ENCODE assay signal across 10 cellular contexts in genomic region chr3:15861163-15861562, GRCh38.
DNase-seq lines count a peak whose midpoint lies in the region; ATAC-seq and TF ChIP-seq lines count a peak whose summit lies in the region.
"Had no signal": no experiment of that assay in that cellular context is flagged by ENCODE, and none has a peak within 500 bp of the region (broad histone marks: within the 10 kb centered on the region; RNA-seq: fewer than 3 reads in every experiment).

No MANE protein-coding gene starts in this region.

- TF ChIP-seq CTCF in Peyer's patch (IDR thresholded peaks at IDR 0.05) = no peak

- no peak overlapping the region for H3K27ac ChIP-seq in CD4-positive, alpha-beta memory T cell (ENCODE audit: low read depth, low read length)
- H3K27ac ChIP-seq in HUES48 (ENCODE audit: low read depth, low read length) = no peak overlapping the region
- H3K27ac ChIP-seq in Peyer's patch = no peak overlapping the region

- CTCF ChIA-PET in CD4-positive, alpha-beta memory T cell (lab: Charles Lee; ENCODE audit: partially characterized antibody) = no interaction called here

- H3K9me3 ChIP-seq in CD4-positive, alpha-beta memory T cell (ENCODE audit: control insufficient read depth in 1 of 2, low read length in 2 of 2) = no peaks in the 10 kb centered on the region
- 0 out of 2 replicates have a peak, but pooled peaks cover 6% of the 10 kb centered on the region for H3K9me3 ChIP-seq in HUES48 (ENCODE audit: control insufficient read depth, insufficient read depth, low read length)
- H3K9me3 ChIP-seq in Peyer's patch = no peaks in the 10 kb centered on the region

- H3K9ac ChIP-seq in HUES48 (ENCODE audit: low read depth, low read length) = no peak overlapping the region

- no peak for DNase-seq in CD4-positive, alpha-beta memory T cell
- DNase-seq in left kidney (ENCODE audit: low read depth, low spot score) (peak; percentile 1), NCI-H524 (lab: John Stamatoyannopoulos, UW) (no peak), Peyer's patch (no peak), islet precursor cell (no peak)
- DNase-seq: NCI-H774 had no signal

- no peak overlapping the region for H3K4me3 ChIP-seq in CD4-positive, alpha-beta memory T cell (ENCODE audit: low read length in 2 of 2)
- H3K4me3 ChIP-seq in HUES48 (ENCODE audit: low read depth, low read length) (peak overlapping the region; percentile 83; the same call in 1 of the 2 replicates), Peyer's patch (no peak overlapping the region)

- no peaks in the 10 kb centered on the region for H3K27me3 Mint-ChIP-seq in CD4-positive, alpha-beta memory T cell
- H3K27me3 Mint-ChIP-seq in activated T-helper 17 cell treated with anti-CD3 and anti-CD28 coated beads, Interleukin-2, amount 50 U/mL, for 72 hours = no peaks in the 10 kb centered on the region

- peaks cover 9 to 41% (median 23%) of the 10 kb centered on the region in 4 donors for H3K4me1 Mint-ChIP-seq in CD4-positive, alpha-beta memory T cell
- peaks cover 5% of the 10 kb centered on the region for H3K4me1 Mint-ChIP-seq in activated T-helper 17 cell treated with anti-CD3 and anti-CD28 coated beads, Interleukin-2, amount 50 U/mL, for 72 hours

- no peak for TF ChIP-seq POLR2A in Peyer's patch (IDR thresholded peaks at IDR 0.05)

- no peaks in the 10 kb centered on the region for H3K27me3 ChIP-seq in CD4-positive, alpha-beta memory T cell (ENCODE audit: insufficient read depth, low read length)
- H3K27me3 ChIP-seq in HUES48 (ENCODE audit: control insufficient read depth, insufficient read depth, low read length) = no peaks in the 10 kb centered on the region
- H3K27me3 ChIP-seq in Peyer's patch = no peaks in the 10 kb centered on the region

- peak overlapping the region; percentile 86 to 97 (median 88) for H3K4me3 Mint-ChIP-seq in CD4-positive, alpha-beta memory T cell
- peak overlapping the region; percentile 91 for H3K4me3 Mint-ChIP-seq in activated T-helper 17 cell treated with anti-CD3 and anti-CD28 coated beads, Interleukin-2, amount 50 U/mL, for 72 hours

- POLR2A ChIA-PET in CD4-positive, alpha-beta memory T cell (lab: Charles Lee; ENCODE audit: partially characterized antibody) = no interaction called here

- no peaks in the 10 kb centered on the region for H3K36me3 ChIP-seq in CD4-positive, alpha-beta memory T cell (ENCODE audit: insufficient read depth, low read length)
- H3K36me3 ChIP-seq in HUES48 (ENCODE audit: control insufficient read depth, insufficient read depth, low read length) (no peaks in the 10 kb centered on the region), Peyer's patch (no peaks in the 10 kb centered on the region)

- peaks cover 0 to 3% (median 0%) of the 10 kb centered on the region in 8 donors for H3K9me3 Mint-ChIP-seq in CD4-positive, alpha-beta memory T cell
- no peaks in the 10 kb centered on the region for H3K9me3 Mint-ChIP-seq in activated T-helper 17 cell treated with anti-CD3 and anti-CD28 coated beads, Interleukin-2, amount 50 U/mL, for 72 hours
- H3K9me3 Mint-ChIP-seq: dendritic cell treated with granulocyte-macrophage colony-stimulating factor and Interleukin-4, amounts not matched to agents 40 ng/mL and 50 ng/mL, for 4 days had no signal

- ATAC-seq in activated T-helper 17 cell treated with anti-CD3 and anti-CD28 coated beads, Interleukin-2, amount 50 U/mL, for 72 hours (replicated peaks) = no peak
- no peak for ATAC-seq in HG02571 (IDR thresholded peaks at IDR 0.05; ENCODE audit: unreplicated experiment)

- peaks cover 4 to 6% of the 10 kb centered on the region in 2 donors for H3K36me3 Mint-ChIP-seq in CD4-positive, alpha-beta memory T cell
- peaks cover 4% of the 10 kb centered on the region for H3K36me3 Mint-ChIP-seq in activated T-helper 17 cell treated with anti-CD3 and anti-CD28 coated beads, Interleukin-2, amount 50 U/mL, for 72 hours (ENCODE audit: low read depth)

- intact Hi-C loops in CD4-positive, alpha-beta memory T cell (cut with micrococcal nuclease) = no loop called here

- peaks cover 20% of the 10 kb centered on the region for H3K4me1 ChIP-seq in CD4-positive, alpha-beta memory T cell (ENCODE audit: insufficient read depth, low read length)
- H3K4me1 ChIP-seq in HUES48 (ENCODE audit: control insufficient read depth, insufficient read depth, low read length) = peaks cover 11% of the 10 kb centered on the region
- peaks cover 0 to 13% (median 0%) of the 10 kb centered on the region in 4 donors for H3K4me1 ChIP-seq in Peyer's patch

- H3K27ac Mint-ChIP-seq in CD4-positive, alpha-beta memory T cell = peak overlapping the region in 5 of 7 donors; percentile 19 to 95 (median 88)
- H3K27ac Mint-ChIP-seq in activated T-helper 17 cell treated with anti-CD3 and anti-CD28 coated beads, Interleukin-2, amount 50 U/mL, for 72 hours = peak overlapping the region; percentile 36
- H3K27ac Mint-ChIP-seq: dendritic cell treated with granulocyte-macrophage colony-stimulating factor and Interleukin-4, amounts not matched to agents 40 ng/mL and 50 ng/mL, for 4 days had no signal
